Comparison of ENCODE assay signal across 14 cellular contexts in genomic region chr17:57926723-57927047, GRCh38. TPM values are rescaled to one million over a fixed set of nuclear protein-coding genes. Genes with fewer than 3 reads are reported as not detected.
DNase-seq lines count a peak whose midpoint lies in the region; ATAC-seq, FAIRE-seq and TF ChIP-seq lines count a peak whose summit lies in the region.
"Had no signal": no experiment of that assay in that cellular context is flagged by ENCODE, and none has a peak within 500 bp of the region (broad histone marks: within the 10 kb centered on the region; RNA-seq: fewer than 3 reads in every experiment).

No MANE protein-coding gene starts in this region.

- H3K9me3 Mint-ChIP-seq in osteocyte (ENCODE audit: unreplicated experiment) = no peaks in the 10 kb centered on the region
- H3K9me3 Mint-ChIP-seq: natural killer cell treated with Interleukin-12 subunit alpha and Interleukin-12 subunit beta and Interleukin-15 and Interleukin-18, amount 100 ng/mL, for 72 hours had no signal

- DNase-seq in A549 (ENCODE audit: low read depth in 1 of 2, low spot score in 1 of 2) (no peak), PC-3 (no peak), endothelial cell of umbilical vein (ENCODE audit: low read depth, low spot score) (peak; percentile 28), osteocyte (ENCODE audit: extremely low spot score, unreplicated experiment) (no peak), AG08395 (ENCODE audit: low spot score) (no peak), DMS 273 (lab: John Stamatoyannopoulos, UW; ENCODE audit: unreplicated experiment) (no peak)
- DNase-seq in activated naive CD4-positive, alpha-beta T cell (lab: John Stamatoyannopoulos, UW) = no peak
- DNase-seq: cerebellar nuclear complex, MM.1S had no signal

- intact Hi-C loops in PC-3 (cut with micrococcal nuclease) = loop anchor here (2.0 kb wide), 1 partner anchor 34 kb away; no protein-coding TSS in a partner anchor
- intact Hi-C loops in endothelial cell of umbilical vein (cut with micrococcal nuclease) = no loop called here

- H3K9me1 ChIP-seq in endothelial cell of umbilical vein (replicated peaks; ENCODE audit: control insufficient read depth, extremely low read depth, insufficient read depth, low read length) = no peaks in the 10 kb centered on the region

- H3K36me3 ChIP-seq in PC-3 (ENCODE audit: low read depth, low read length) (no peaks in the 10 kb centered on the region), endothelial cell of umbilical vein (ENCODE audit: control insufficient read depth in 2 of 2, extremely low read depth in 1 of 2, insufficient read depth in 2 of 2, low read length in 2 of 2) (no peaks in the 10 kb centered on the region)

- H3K9me3 ChIP-seq in A549 (no peaks in the 10 kb centered on the region), PC-3 (ENCODE audit: low read length) (no peaks in the 10 kb centered on the region), endothelial cell of umbilical vein (replicated peaks; ENCODE audit: control insufficient read depth, insufficient read depth, low read length) (no peaks in the 10 kb centered on the region)

- H3K27me3 ChIP-seq in PC-3 (ENCODE audit: low read length) (no peaks in the 10 kb centered on the region), endothelial cell of umbilical vein (ENCODE audit: control insufficient read depth in 2 of 2, insufficient read depth in 2 of 2, low read length in 2 of 2) (no peaks in the 10 kb centered on the region)

- FAIRE-seq in A549 (lab: Jason Lieb, UNC) (no peak), endothelial cell of umbilical vein (lab: Jason Lieb, UNC) (peak; percentile 83)
- FAIRE-seq: islet of Langerhans, TTC549 had no signal

- H3K4me3 Mint-ChIP-seq in osteocyte (ENCODE audit: unreplicated experiment) = no peak overlapping the region
- H3K4me3 Mint-ChIP-seq: activated naive CD8-positive, alpha-beta T cell; natural killer cell treated with Interleukin-12 subunit alpha and Interleukin-12 subunit beta and Interleukin-15 and Interleukin-18, amount 100 ng/mL, for 72 hours had no signal

- H2AFZ ChIP-seq in PC-3 (ENCODE audit: low read length) = no peak overlapping the region
- no peak overlapping the region for H2AFZ ChIP-seq in endothelial cell of umbilical vein (ENCODE audit: low read depth, low read length)

- H3K9me2 ChIP-seq in PC-3 (replicated peaks; ENCODE audit: low read length) = no peaks in the 10 kb centered on the region; the same call in 1 of the 2 replicates

- peaks cover 54% of the 10 kb centered on the region for H3K4me1 Mint-ChIP-seq in osteocyte (ENCODE audit: unreplicated experiment)

- POLR2A ChIA-PET in A549 (lab: Yijun Ruan, JAX) = no interaction called here
- POLR2A ChIA-PET in PC-3 (lab: Charles Lee; ENCODE audit: unreplicated experiment) = interaction anchor here (1.1 kb wide), 1 partner anchor 28 kb away, joined by 4 read pairs; no protein-coding TSS in a partner anchor
- POLR2A ChIA-PET in endothelial cell of umbilical vein (lab: Charles Lee) = no interaction called here

- no peak for TF ChIP-seq CTCF in A549 (IDR thresholded peaks at IDR 0.05)
- TF ChIP-seq CTCF in PC-3 (conservative IDR thresholded peaks at IDR 0.05; ENCODE audit: low read depth, low read length) = no peak
- TF ChIP-seq CTCF in endothelial cell of umbilical vein (IDR thresholded peaks at IDR 0.05; ENCODE audit: extremely low read depth in 1 of 2, insufficient read depth in 1 of 2, low read depth in 1 of 2, low read length in 2 of 2) = no peak
- no peak for TF ChIP-seq CTCF in osteocyte (IDR thresholded peaks at IDR 0.05)

- H4K20me1 ChIP-seq in PC-3 (ENCODE audit: low read length) (no peaks in the 10 kb centered on the region), endothelial cell of umbilical vein (replicated peaks; ENCODE audit: control insufficient read depth, extremely low read depth, insufficient read depth, low read length) (no peaks in the 10 kb centered on the region)

- H3K9ac ChIP-seq in PC-3 (ENCODE audit: low read length) (peak overlapping the region; percentile 30; the same call in 1 of the 2 replicates), endothelial cell of umbilical vein (replicated peaks; ENCODE audit: extremely low read depth, insufficient read depth, low read length) (no peak overlapping the region)

- H3K27ac ChIP-seq in A549 (peak overlapping the region; percentile 55 to 75; a peak in 5 of 6 replicates), PC-3 (ENCODE audit: low read length) (peak overlapping the region; percentile 68), endothelial cell of umbilical vein (ENCODE audit: insufficient read depth, low read depth, low read length) (no peak overlapping the region)

- peak overlapping the region; percentile 39 for H3K27ac Mint-ChIP-seq in osteocyte (ENCODE audit: unreplicated experiment)
- H3K27ac Mint-ChIP-seq: activated naive CD8-positive, alpha-beta T cell; natural killer cell treated with Interleukin-12 subunit alpha and Interleukin-12 subunit beta and Interleukin-15 and Interleukin-18, amount 100 ng/mL, for 72 hours had no signal

- no peak for TF ChIP-seq POLR2A in A549 (IDR thresholded peaks at IDR 0.05; ENCODE audit: low read length)
- no peak for TF ChIP-seq POLR2A in endothelial cell of umbilical vein (IDR thresholded peaks at IDR 0.05; ENCODE audit: low read depth, low read length)

- H3F3A ChIP-seq in PC-3 (ENCODE audit: low read length, unreplicated experiment) = no peaks in the 10 kb centered on the region

- dilution Hi-C loops in endothelial cell of umbilical vein (cut with MboI; ENCODE audit: extremely low pct_ligation_motif_present, low sequenced_read_pairs) = no loop called here

- CTCF ChIA-PET in A549 (lab: Yijun Ruan, JAX) (interaction anchor here (0.9 to 2.7 kb wide), 7 partner anchors 17 to 73 kb away, joined by 3 to 8 read pairs (median 7); no protein-coding TSS in a partner anchor), PC-3 (lab: Charles Lee) (interaction anchor here (1.0 kb wide), 1 partner anchor 51 kb away, joined by 6 read pairs; no protein-coding TSS in a partner anchor), endothelial cell of umbilical vein (lab: Charles Lee) (interaction anchor here (0.8 to 2.5 kb wide), 10 partner anchors 9 to 73 kb away, joined by 3 to 8 read pairs (median 4); no protein-coding TSS in a partner anchor)

- no peak for TF ChIP-seq RAD21 in A549 (conservative IDR thresholded peaks at IDR 0.05 in 1 of 2, IDR thresholded peaks at IDR 0.05 in 1 of 2)

- no peak for TF ChIP-seq EP300 in A549 (IDR thresholded peaks at IDR 0.05)

- H3K79me2 ChIP-seq in PC-3 (ENCODE audit: low read length) (peaks cover 76% of the 10 kb centered on the region), endothelial cell of umbilical vein (ENCODE audit: control insufficient read depth, insufficient read depth, low read length) (no peaks in the 10 kb centered on the region)

- H3K4me1 ChIP-seq in A549 = peaks cover 79% of the 10 kb centered on the region
- peaks cover 36% of the 10 kb centered on the region for H3K4me1 ChIP-seq in PC-3 (ENCODE audit: insufficient read depth, low read length)
- H3K4me1 ChIP-seq in endothelial cell of umbilical vein (ENCODE audit: control insufficient read depth, extremely low read depth, insufficient read depth, low read length) = peaks cover 26% of the 10 kb centered on the region

- H3K36me3 Mint-ChIP-seq in osteocyte (ENCODE audit: unreplicated experiment) = no peaks in the 10 kb centered on the region
- H3K36me3 Mint-ChIP-seq: activated naive CD8-positive, alpha-beta T cell; natural killer cell treated with Interleukin-12 subunit alpha and Interleukin-12 subunit beta and Interleukin-15 and Interleukin-18, amount 100 ng/mL, for 72 hours had no signal

- ATAC-seq in A549 = no peak
- no peak for ATAC-seq in PC-3
- no peak for ATAC-seq in GM21447 (IDR thresholded peaks at IDR 0.05; ENCODE audit: unreplicated experiment)
- ATAC-seq: natural killer cell treated with Interleukin-12 subunit alpha and Interleukin-12 subunit beta and Interleukin-15 and Interleukin-18, amount 100 ng/mL, for 72 hours had no signal

- BruUV-seq in PC-3 (replicated peaks; lab: Mats Ljungman, UMichigan) = no TSS peak
- BruUV-seq in endothelial cell of umbilical vein (replicated peaks; lab: Mats Ljungman, UMichigan) = no TSS peak

- H3K4me3 ChIP-seq in A549 (no peak overlapping the region), PC-3 (ENCODE audit: low read length) (no peak overlapping the region), endothelial cell of umbilical vein (replicated peaks in 1 of 3; ENCODE audit: insufficient read depth in 1 of 3, low read depth in 1 of 3, low read length in 3 of 3) (no peak overlapping the region)

- H3K27me3 Mint-ChIP-seq in osteocyte (ENCODE audit: unreplicated experiment) = no peaks in the 10 kb centered on the region

- H3K4me2 ChIP-seq in A549 = peak overlapping the region; percentile 54; the same call in 2 of the 3 replicates
- peak overlapping the region; percentile 63 for H3K4me2 ChIP-seq in PC-3 (ENCODE audit: low read length)
- no peak overlapping the region for H3K4me2 ChIP-seq in endothelial cell of umbilical vein (ENCODE audit: insufficient read depth, low read length)

- 83% methylated on average over 7 of the region's 7 CpGs for WGBS in A549 (ENCODE audit: missing lambda C conversion rate)

TF ChIP-seq in A549, 52 proteins besides CTCF, POLR2A, EP300 and RAD21 (continues in another document):
- TF ChIP-seq MYC (IDR thresholded peaks at IDR 0.05; ENCODE audit: borderline replicate concordance, low read length) = no peak

TF ChIP-seq in endothelial cell of umbilical vein, 7 proteins besides CTCF, POLR2A, EP300 and RAD21:
- peak; percentile 53 for TF ChIP-seq FOS (IDR thresholded peaks at IDR 0.05; ENCODE audit: borderline replicate concordance, insufficient read depth, low read length)
- TF ChIP-seq JUN (IDR thresholded peaks at IDR 0.05; ENCODE audit: borderline replicate concordance, insufficient read depth, insufficient read length, low read depth) = no peak

RNA-seq across cellular contexts. Expression of gene CUEDC1, which starts 28.5 kb away (rescaled TPM):
- polyA plus RNA-seq in A549 (2011; rRNA removed) (44.3 and 54.8 TPM in 2 replicates), A549 (2017; fragmentation: RNase III; extraction: RNeasy Plus Mini Kit Qiagen cat#74134 plus additional on column Dnase treatment) (70.7 to 103 TPM (median 90.6 TPM) in 3 replicates), endothelial cell of umbilical vein (15.8 and 16.5 TPM in 2 replicates)
- 47.9 and 48.0 TPM in 2 replicates for polyA plus RNA-seq in A549 (2012; cell fraction: cytosol; rRNA removed)
- polyA plus RNA-seq in A549 (2012; cell fraction: nucleus; rRNA removed) = 222 and 260 TPM in 2 replicates
- 20.1 and 41.6 TPM in 2 replicates for polyA minus RNA-seq in A549 (2011; rRNA and poly(A)+ RNA removed)
- total RNA-seq in PC-3 (2014; rRNA removed) (31.6 and 53.4 TPM in 2 replicates), endothelial cell of umbilical vein (27.7 and 28.5 TPM in 2 replicates), osteocyte (34.7 and 38.4 TPM in 2 replicates)
- 17.2 and 18.8 TPM in 2 replicates for polyA plus RNA-seq in endothelial cell of umbilical vein (2011; cell fraction: cytosol; rRNA removed)
- 47.0 and 57.2 TPM in 2 replicates for polyA plus RNA-seq in endothelial cell of umbilical vein (2011; cell fraction: nucleus; rRNA removed)
- 17.5 and 21.4 TPM in 2 replicates for polyA plus RNA-seq in endothelial cell of umbilical vein (2012)
- polyA minus RNA-seq in endothelial cell of umbilical vein = 13.2 and 16.3 TPM in 2 replicates
- polyA minus RNA-seq in endothelial cell of umbilical vein (2011; cell fraction: cytosol; rRNA and poly(A)+ RNA removed) = 1.1 TPM
- 11.7 and 18.9 TPM in 2 replicates for polyA minus RNA-seq in endothelial cell of umbilical vein (2011; cell fraction: nucleus; rRNA and poly(A)+ RNA removed)
